Comparison of ENCODE assay signal across 28 cellular contexts in the genomic region with DNA sequence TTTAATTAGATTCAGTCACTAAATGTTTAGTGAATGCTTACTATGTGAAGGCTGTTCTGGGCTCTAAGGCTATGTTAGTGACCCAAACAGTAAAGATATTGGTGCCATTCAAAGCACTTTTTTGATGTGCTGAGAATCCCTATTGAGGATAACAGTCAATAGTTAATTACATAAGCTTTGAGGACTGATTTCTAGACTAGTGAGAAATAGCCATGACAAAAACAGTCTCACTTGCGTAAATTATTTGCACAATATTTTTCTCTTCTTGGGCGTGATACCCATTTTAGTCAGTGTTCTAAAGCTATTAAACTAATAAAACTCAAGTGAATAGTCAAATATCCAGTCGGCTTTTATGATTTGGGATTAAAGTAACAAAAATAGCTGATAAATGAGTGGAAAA.
"Had no signal": no experiment of that assay in that cellular context is flagged by ENCODE, and none has a peak within 500 bp of the region (broad histone marks: within the 10 kb centered on the region; RNA-seq: fewer than 3 reads in every experiment).

No MANE protein-coding gene starts in this region.

- H3K36me3 ChIP-seq: brain microvascular endothelial cell had no signal

- FAIRE-seq: astrocyte, bronchial epithelial cell had no signal

- ATAC-seq: activated naive CD4-positive, alpha-beta T cell treated with anti-CD3 and anti-CD28 coated beads, Interleukin-2, amount 50 U/mL, for 72 hours; activated T-cell treated with anti-CD3 and anti-CD28 coated beads, Interleukin-2, amount 50 U/mL, for 72 hours; esophagus mucosa; WTC11 had no signal

- H3K27me3 ChIP-seq: brain microvascular endothelial cell, dorsolateral prefrontal cortex had no signal

- H3K27ac ChIP-seq: brain microvascular endothelial cell, coronary artery had no signal

- DNase-seq: activated CD4-positive, alpha-beta memory T cell treated with anti-CD3 and anti-CD28 coated beads, Interleukin-2, amount 10 ng/mL, durations not matched to agents 7 days and 5 days; activated CD4-positive, alpha-beta T cell treated with anti-CD3 and anti-CD28 coated beads for 1 hour; activated CD4-positive, alpha-beta T cell treated with anti-CD3 and anti-CD28 coated beads for 4 hours; activated CD4-positive, alpha-beta T cell treated with anti-CD3 and anti-CD28 coated beads, Interleukin-2, amount 10 ng/mL, durations not matched to agents 7 days and 5 days; activated CD4-positive, alpha-beta T cell treated with anti-CD3 and anti-CD28 coated beads, Interleukin-2, amount 50 U/mL, for 4 hours; activated CD8-positive, alpha-beta memory T cell treated with anti-CD3 and anti-CD28 coated beads, Interleukin-2, amount 50 U/mL, for 48 hours; activated gamma-delta T cell; activated naive CD4-positive, alpha-beta T cell; activated naive CD4-positive, alpha-beta T cell treated with anti-CD3 and anti-CD28 coated beads, Interleukin-2, amount 10 ng/mL, durations not matched to agents 7 days and 5 days; activated naive CD8-positive, alpha-beta T cell treated with anti-CD3 and anti-CD28 coated beads, Interleukin-2, amount 10 ng/mL, durations not matched to agents 7 days and 5 days; activated T-cell treated with anti-CD3 and anti-CD28 coated beads for 4 hours; activated T-cell treated with anti-CD3 and anti-CD28 coated beads, Interleukin-2, amount 50 U/mL, for 24 hours; activated T-cell treated with anti-CD3 and anti-CD28 coated beads, Interleukin-2, amount 50 U/mL, for 72 hours; amniotic stem cell; anterior cingulate cortex; brain microvascular endothelial cell; dorsolateral prefrontal cortex; effector memory CD4-positive, alpha-beta T cell; endodermal cell; foreskin fibroblast; head of caudate nucleus; T-helper 2 cell had no signal

- H3K4me3 ChIP-seq: coronary artery had no signal
